Comparison of ENCODE assay signal across 1 cellular context in genomic region chr10:131909014-131909808, GRCh38.
TF ChIP-seq lines count a peak whose summit lies in the region.

No MANE protein-coding gene starts in this region.

TF ChIP-seq in H1, 55 proteins besides CTCF, POLR2A, EP300 and RAD21:
- no peak for TF ChIP-seq USF2 (IDR thresholded peaks at IDR 0.05; ENCODE audit: low read length)
- no peak for TF ChIP-seq CEBPB (IDR thresholded peaks at IDR 0.05; ENCODE audit: low read depth, low read length)
- no peak for TF ChIP-seq KDM5A (IDR thresholded peaks at IDR 0.05; ENCODE audit: low read length)
- no peak for TF ChIP-seq NANOG (IDR thresholded peaks at IDR 0.05; ENCODE audit: insufficient read depth, low read depth, low read length, poor library complexity, severe bottlenecking)
- TF ChIP-seq TCF12 (IDR thresholded peaks at IDR 0.05; ENCODE audit: low read depth, low read length), result no peak
- TF ChIP-seq HDAC2 (IDR thresholded peaks at IDR 0.05; ENCODE audit: borderline replicate concordance in 1 of 2, low read depth in 2 of 2, low read length in 2 of 2), result no peak
- TF ChIP-seq E2F6 (IDR thresholded peaks at IDR 0.05), result no peak
- no peak for TF ChIP-seq ZNF274 (IDR thresholded peaks at IDR 0.05; ENCODE audit: borderline replicate concordance, extremely low read depth, low read length)
- no peak for TF ChIP-seq RFX5 (IDR thresholded peaks at IDR 0.05; ENCODE audit: borderline replicate concordance, low read depth, low read length)
- no peak for TF ChIP-seq SIRT6 (IDR thresholded peaks at IDR 0.05; ENCODE audit: low read length)
- no peak for TF ChIP-seq SIX5 (IDR thresholded peaks at IDR 0.05; ENCODE audit: low read depth, low read length)
- TF ChIP-seq POU5F1 (IDR thresholded peaks at IDR 0.05; ENCODE audit: low read depth, low read length), result no peak
- TF ChIP-seq GABPA (IDR thresholded peaks at IDR 0.05; ENCODE audit: borderline replicate concordance, insufficient read depth, low read length), result no peak
- no peak for TF ChIP-seq JUND (IDR thresholded peaks at IDR 0.05; ENCODE audit: low read length)
- no peak for TF ChIP-seq POLR2AphosphoS5 (IDR thresholded peaks at IDR 0.05; ENCODE audit: low read depth, low read length)
- TF ChIP-seq CBX5 (IDR thresholded peaks at IDR 0.05; ENCODE audit: low read depth, low read length), result no peak
- TF ChIP-seq RNF2 (IDR thresholded peaks at IDR 0.05; ENCODE audit: borderline replicate concordance, low read depth, low read length, missing control alignments, poor library complexity, severe bottlenecking), result no peak
